ENCODE assay signal across 20 cellular contexts in the genomic region with DNA sequence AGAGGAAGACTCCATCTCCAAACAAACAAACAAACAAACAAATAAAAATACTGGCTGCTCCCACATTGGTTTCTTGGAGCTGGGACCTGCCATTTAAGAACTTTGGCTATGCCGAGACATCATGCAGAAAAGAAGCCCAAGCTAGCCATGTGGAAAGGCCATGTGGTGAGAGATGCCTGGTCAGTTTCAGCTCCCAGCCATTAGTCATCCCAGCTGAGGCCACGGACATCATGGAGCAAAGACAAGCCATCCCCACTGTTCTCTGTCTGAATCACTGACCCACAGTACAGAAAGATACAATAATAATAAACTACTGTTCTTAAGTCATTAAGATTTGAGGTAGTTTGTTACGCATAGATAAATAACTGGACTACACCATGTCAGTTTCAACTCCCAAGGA.
DNase-seq lines count a peak whose midpoint lies in the region; FAIRE-seq and TF ChIP-seq lines count a peak whose summit lies in the region.
"Had no signal": no experiment of that assay in that cellular context is flagged by ENCODE, and none has a peak within 500 bp of the region (broad histone marks: within the 10 kb centered on the region; RNA-seq: fewer than 3 reads in every experiment).

No MANE protein-coding gene starts in this region.

- H3K79me2 ChIP-seq in GM23248 (ENCODE audit: insufficient read depth) (no peaks in the 10 kb centered on the region), astrocyte (ENCODE audit: insufficient read depth, low read length) (no peaks in the 10 kb centered on the region)

- H3K4me2 ChIP-seq in GM23248 (ENCODE audit: unreplicated experiment) (no peak overlapping the region), astrocyte (ENCODE audit: low read length) (no peak overlapping the region)
- H3K4me2 ChIP-seq: KMS-11 had no signal

- no peaks in the 10 kb centered on the region for H3K9me3 Mint-ChIP-seq in astrocyte (ENCODE audit: unreplicated experiment)
- no peaks in the 10 kb centered on the region for H3K9me3 Mint-ChIP-seq in activated CD4-positive, alpha-beta memory T cell treated with anti-CD3 and anti-CD28 coated beads, Interleukin-2, amount 10 ng/mL, durations not matched to agents 7 days and 5 days

- H3K9ac ChIP-seq in GM23248 (no peak overlapping the region), astrocyte (ENCODE audit: low read length) (no peak overlapping the region)
- H3K9ac ChIP-seq: KMS-11 had no signal

- H3K9me3 ChIP-seq in GM23248 (ENCODE audit: low read depth): no peaks in the 10 kb centered on the region
- H3K9me3 ChIP-seq in astrocyte (ENCODE audit: insufficient read depth, low read depth, low read length): no peaks in the 10 kb centered on the region
- no peaks in the 10 kb centered on the region for H3K9me3 ChIP-seq in testis

- no peak overlapping the region for H3K27ac ChIP-seq in GM23248
- no peak overlapping the region for H3K27ac ChIP-seq in astrocyte (ENCODE audit: low read depth, low read length)
- no peak overlapping the region for H3K27ac ChIP-seq in testis
- H3K27ac ChIP-seq: KMS-11, SJSA1 had no signal

- H3K4me1 Mint-ChIP-seq in astrocyte (ENCODE audit: low read depth, unreplicated experiment): no peaks in the 10 kb centered on the region
- H3K4me1 Mint-ChIP-seq in activated CD4-positive, alpha-beta memory T cell treated with anti-CD3 and anti-CD28 coated beads, Interleukin-2, amount 10 ng/mL, durations not matched to agents 7 days and 5 days: no peaks in the 10 kb centered on the region

- H3K9me2 ChIP-seq in GM23248 (ENCODE audit: insufficient read depth): no peaks in the 10 kb centered on the region

- no peak overlapping the region for H2AFZ ChIP-seq in GM23248
- no peak overlapping the region for H2AFZ ChIP-seq in astrocyte (ENCODE audit: low read depth, low read length)

- peaks cover 53% of the 10 kb centered on the region for H3K27me3 Mint-ChIP-seq in astrocyte (ENCODE audit: low read depth, unreplicated experiment)
- H3K27me3 Mint-ChIP-seq in activated CD4-positive, alpha-beta memory T cell treated with anti-CD3 and anti-CD28 coated beads, Interleukin-2, amount 10 ng/mL, durations not matched to agents 7 days and 5 days: peaks cover 5% of the 10 kb centered on the region
- H3K27me3 Mint-ChIP-seq: CD4-positive, CD25-positive, alpha-beta regulatory T cell had no signal

- DNase-seq in GM23248: peak; percentile 23
- peak; percentile 57 for DNase-seq in astrocyte (ENCODE audit: low read depth)
- DNase-seq in glomerular visceral epithelial cell (ENCODE audit: extremely low spot score): peak; percentile 69
- peak; percentile 44 for DNase-seq in posterior vena cava (ENCODE audit: low spot score)
- DNase-seq in NCI-H2081 treated with DMSO at 0.1 percent for 48 hours (lab: John Stamatoyannopoulos, UW): no peak
- no peak for DNase-seq in activated CD4-positive, alpha-beta memory T cell treated with anti-CD3 and anti-CD28 coated beads, Interleukin-2, amount 10 ng/mL, durations not matched to agents 7 days and 5 days
- no peak for DNase-seq in activated CD4-positive, alpha-beta T cell treated with anti-CD3 and anti-CD28 coated beads, Interleukin-2, amount 50 U/mL, for 4 hours
- no peak for DNase-seq in testis
- DNase-seq: AML-193; CD4-positive, CD25-positive, alpha-beta regulatory T cell; DMS79 treated with DMSO at 0.1 percent for 48 hours; GF-D8; GOT3; MM.1S; NCI-H1105 treated with DMSO at 0.1 percent for 48 hours; NCI-H187; NCI-H446; NCI-H774 had no signal

- no peak for TF ChIP-seq POLR2A in testis (IDR thresholded peaks at IDR 0.05)

- POLR2A ChIA-PET in activated CD4-positive, alpha-beta memory T cell treated with anti-CD3 and anti-CD28 coated beads, Interleukin-2, amount 10 ng/mL, durations not matched to agents 7 days and 5 days (lab: Charles Lee): no interaction called here

- H3K4me3 Mint-ChIP-seq in astrocyte (ENCODE audit: unreplicated experiment): no peak overlapping the region
- no peak overlapping the region for H3K4me3 Mint-ChIP-seq in activated CD4-positive, alpha-beta memory T cell treated with anti-CD3 and anti-CD28 coated beads, Interleukin-2, amount 10 ng/mL, durations not matched to agents 7 days and 5 days
- H3K4me3 Mint-ChIP-seq: CD4-positive, CD25-positive, alpha-beta regulatory T cell had no signal

- no peaks in the 10 kb centered on the region for H3K36me3 ChIP-seq in GM23248 (ENCODE audit: low read depth)
- no peaks in the 10 kb centered on the region for H3K36me3 ChIP-seq in astrocyte (ENCODE audit: insufficient read depth, low read length)
- H3K36me3 ChIP-seq in testis (ENCODE audit: low read depth, missing control alignments): no peaks in the 10 kb centered on the region
- H3K36me3 ChIP-seq: SJSA1 had no signal

- intact Hi-C loops in posterior vena cava (cut with DNase I): no loop called here
- intact Hi-C loops in testis (cut with DNase I; ENCODE audit: low total_unique reads): no loop called here

- 59 to 63% methylated on average over 3 of the region's 3 CpGs for WGBS in GM23248 (ENCODE audit: low coverage in 1 of 2, low lambda C conversion rate in 2 of 2, missing lambda C conversion rate in 2 of 2), 2 experiments
- WGBS in testis, 2 donors: 94 to 96% methylated on average over 3 of the region's 3 CpGs

- H3K36me3 Mint-ChIP-seq in astrocyte (ENCODE audit: low read depth, unreplicated experiment): no peaks in the 10 kb centered on the region
- H3K36me3 Mint-ChIP-seq in activated CD4-positive, alpha-beta memory T cell treated with anti-CD3 and anti-CD28 coated beads, Interleukin-2, amount 10 ng/mL, durations not matched to agents 7 days and 5 days (ENCODE audit: low read depth): no peaks in the 10 kb centered on the region
- H3K36me3 Mint-ChIP-seq: CD4-positive, CD25-positive, alpha-beta regulatory T cell had no signal

- H4K20me1 ChIP-seq in GM23248 (ENCODE audit: insufficient read depth): no peaks in the 10 kb centered on the region
- H4K20me1 ChIP-seq in astrocyte (ENCODE audit: insufficient read depth, low read length): no peaks in the 10 kb centered on the region

- CTCF ChIA-PET in activated CD4-positive, alpha-beta memory T cell treated with anti-CD3 and anti-CD28 coated beads, Interleukin-2, amount 10 ng/mL, durations not matched to agents 7 days and 5 days (lab: Charles Lee): no interaction called here

- no peak overlapping the region for H3K27ac Mint-ChIP-seq in astrocyte (ENCODE audit: unreplicated experiment)
- H3K27ac Mint-ChIP-seq in activated CD4-positive, alpha-beta memory T cell treated with anti-CD3 and anti-CD28 coated beads, Interleukin-2, amount 10 ng/mL, durations not matched to agents 7 days and 5 days: no peak overlapping the region
- H3K27ac Mint-ChIP-seq: CD4-positive, CD25-positive, alpha-beta regulatory T cell had no signal

- TF ChIP-seq CTCF in astrocyte (IDR thresholded peaks at IDR 0.05; ENCODE audit: insufficient read depth, low read depth, low read length) (no peak), testis (IDR thresholded peaks at IDR 0.05) (no peak)

- no peaks in the 10 kb centered on the region for H3K4me1 ChIP-seq in GM23248 (ENCODE audit: insufficient read depth)
- no peaks in the 10 kb centered on the region for H3K4me1 ChIP-seq in astrocyte (ENCODE audit: insufficient read depth, low read length)
- no peaks in the 10 kb centered on the region for H3K4me1 ChIP-seq in testis
- H3K4me1 ChIP-seq: SJSA1 had no signal

- FAIRE-seq in astrocyte (lab: Jason Lieb, UNC): no peak

- H3K4me3 ChIP-seq in GM23248 (no peak overlapping the region), astrocyte (ENCODE audit: insufficient read depth, low read depth, low read length) (no peak overlapping the region), testis (no peak overlapping the region)
- H3K4me3 ChIP-seq: SJSA1 had no signal

- peaks cover 26% of the 10 kb centered on the region for H3K27me3 ChIP-seq in GM23248 (replicated peaks; ENCODE audit: insufficient read depth)
- peaks cover 36% of the 10 kb centered on the region for H3K27me3 ChIP-seq in astrocyte (ENCODE audit: insufficient read depth, low read length)
- no peaks in the 10 kb centered on the region for H3K27me3 ChIP-seq in testis
- H3K27me3 ChIP-seq: SJSA1 had no signal

- H3F3A ChIP-seq in GM23248 (ENCODE audit: insufficient read depth): no peaks in the 10 kb centered on the region

- in situ Hi-C loops in GM23248 (cut with MboI): no loop called here

Comparison
In these comparisons a context has a peak if more than half of its experiments do, and no peak if none do; other contexts are left out.
1. DNase-seq: peak in GM23248 (single experiment), astrocyte (single experiment), glomerular visceral epithelial cell (single experiment) and posterior vena cava (single experiment); none in NCI-H2081 treated with DMSO at 0.1 percent for 48 hours (single experiment), activated CD4-positive, alpha-beta memory T cell treated with anti-CD3 and anti-CD28 coated beads, Interleukin-2, amount 10 ng/mL, durations not matched to agents 7 days and 5 days (single experiment), activated CD4-positive, alpha-beta T cell treated with anti-CD3 and anti-CD28 coated beads, Interleukin-2, amount 50 U/mL, for 4 hours (0 of 2) and testis (single experiment).